14 cellular contexts compared by ENCODE assay signal in the genomic region with DNA sequence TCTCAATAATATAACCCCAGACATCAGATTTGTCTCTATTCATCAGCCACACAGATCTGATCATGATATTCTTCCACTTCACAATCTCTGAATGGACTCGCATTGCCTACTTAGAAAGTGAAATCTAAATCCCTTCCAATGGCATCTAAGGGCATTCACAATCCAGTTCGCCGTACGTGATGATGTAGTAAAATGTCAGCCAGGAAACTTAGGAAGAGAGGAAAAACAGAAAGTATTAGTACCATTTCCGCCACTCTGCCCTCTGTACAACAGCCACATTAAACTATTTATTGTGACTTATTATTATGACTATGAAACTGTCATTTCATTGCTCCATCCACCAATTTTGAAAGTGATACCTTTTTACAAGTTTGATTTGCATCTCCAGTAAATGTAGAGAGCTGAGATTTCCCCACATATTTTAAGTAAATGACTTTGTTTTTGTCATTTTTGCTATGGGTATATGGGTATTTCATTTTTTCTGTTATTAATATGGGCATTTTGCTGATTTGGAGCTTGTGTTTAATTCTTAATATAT.
DNase-seq lines count a peak whose midpoint lies in the region; ATAC-seq and TF ChIP-seq lines count a peak whose summit lies in the region.
"Had no signal": no experiment of that assay in that cellular context is flagged by ENCODE, and none has a peak within 500 bp of the region (broad histone marks: within the 10 kb centered on the region; RNA-seq: fewer than 3 reads in every experiment).

No MANE protein-coding gene starts in this region.

- no peak overlapping the region for H3K4me3 ChIP-seq in brain microvascular endothelial cell (ENCODE audit: low read depth, low read length)
- H3K4me3 ChIP-seq: A549, psoas muscle had no signal

- H3K27me3 Mint-ChIP-seq in activated T-cell treated with anti-CD3 and anti-CD28 coated beads, Interleukin-2, amount 50 U/mL, for 24 hours: peaks cover 12% of the 10 kb centered on the region
- H3K27me3 Mint-ChIP-seq: activated naive CD4-positive, alpha-beta T cell treated with anti-CD3 and anti-CD28 coated beads, Interleukin-2, amount 10 ng/mL, durations not matched to agents 7 days and 5 days had no signal

- in situ Hi-C loops in brain microvascular endothelial cell (cut with HindIII; ENCODE audit: low pct_ligation_motif_present, low sequenced_read_pairs): no loop called here

- no peak overlapping the region for H3K27ac ChIP-seq in brain microvascular endothelial cell
- H3K27ac ChIP-seq: A549, psoas muscle had no signal

- DNase-seq in activated T-cell treated with anti-CD3 and anti-CD28 coated beads, Interleukin-2, amount 50 U/mL, for 24 hours: no peak
- DNase-seq in activated T-cell treated with anti-CD3 and anti-CD28 coated beads, Interleukin-2, amount 50 U/mL, for 1 hour: no peak
- no peak for DNase-seq in stimulated activated effector memory CD8-positive, alpha-beta T cell treated with anti-CD3 and anti-CD28 coated beads, Interleukin-12 subunit alpha, Interleukin-12 subunit beta, amount 100 ng/mL, for 72 hours (ENCODE audit: low spot score in 2 of 2)
- DNase-seq in brain microvascular endothelial cell: no peak
- no peak for DNase-seq in stimulated activated CD4-positive, alpha-beta T cell treated with anti-CD3 and anti-CD28 coated beads, Interleukin-1b, Interleukin-23, amount 100 ng/mL, for 48 hours
- DNase-seq in stimulated activated CD4-positive, alpha-beta T cell treated with anti-CD3 and anti-CD28 coated beads, Interleukin-4, amount 100 ng/mL, for 1 hour: no peak
- DNase-seq: activated naive CD4-positive, alpha-beta T cell treated with anti-CD3 and anti-CD28 coated beads, Interleukin-2, amount 10 ng/mL, durations not matched to agents 7 days and 5 days; NCI-H510A treated with DMSO at 0.1 percent for 48 hours; psoas muscle; SHP77 treated with DMSO at 0.1 percent for 48 hours; stimulated activated CD4-positive, alpha-beta T cell treated with anti-CD3 and anti-CD28 coated beads, Interleukin-4, amount 100 ng/mL, for 4 hours had no signal

- no peaks in the 10 kb centered on the region for H3K27me3 ChIP-seq in brain microvascular endothelial cell (replicated peaks)

- ATAC-seq in GM21529 (IDR thresholded peaks at IDR 0.05; ENCODE audit: unreplicated experiment) (peak; percentile 50), HG03159 (IDR thresholded peaks at IDR 0.05; ENCODE audit: unreplicated experiment) (peak; percentile 63)
- ATAC-seq in stimulated activated effector memory CD8-positive, alpha-beta T cell treated with anti-CD3 and anti-CD28 coated beads, Interleukin-12 subunit alpha, Interleukin-12 subunit beta, amount 100 ng/mL, for 72 hours: peak; percentile 62
- ATAC-seq: A549, psoas muscle had no signal

- no peaks in the 10 kb centered on the region for H3K9me3 Mint-ChIP-seq in activated T-cell treated with anti-CD3 and anti-CD28 coated beads, Interleukin-2, amount 50 U/mL, for 24 hours
- no peaks in the 10 kb centered on the region for H3K9me3 Mint-ChIP-seq in stimulated activated effector memory CD8-positive, alpha-beta T cell treated with anti-CD3 and anti-CD28 coated beads, Interleukin-12 subunit alpha, Interleukin-12 subunit beta, amount 100 ng/mL, for 72 hours
- H3K9me3 Mint-ChIP-seq: activated naive CD4-positive, alpha-beta T cell treated with anti-CD3 and anti-CD28 coated beads, Interleukin-2, amount 10 ng/mL, durations not matched to agents 7 days and 5 days had no signal

- H3K4me1 Mint-ChIP-seq in activated T-cell treated with anti-CD3 and anti-CD28 coated beads, Interleukin-2, amount 50 U/mL, for 24 hours (ENCODE audit: low read depth): peaks cover 40% of the 10 kb centered on the region
- no peaks in the 10 kb centered on the region for H3K4me1 Mint-ChIP-seq in stimulated activated effector memory CD8-positive, alpha-beta T cell treated with anti-CD3 and anti-CD28 coated beads, Interleukin-12 subunit alpha, Interleukin-12 subunit beta, amount 100 ng/mL, for 72 hours

- no peaks in the 10 kb centered on the region for H3K36me3 Mint-ChIP-seq in activated T-cell treated with anti-CD3 and anti-CD28 coated beads, Interleukin-2, amount 50 U/mL, for 24 hours (ENCODE audit: low read depth)
- no peaks in the 10 kb centered on the region for H3K36me3 Mint-ChIP-seq in stimulated activated effector memory CD8-positive, alpha-beta T cell treated with anti-CD3 and anti-CD28 coated beads, Interleukin-12 subunit alpha, Interleukin-12 subunit beta, amount 100 ng/mL, for 72 hours
- H3K36me3 Mint-ChIP-seq: activated naive CD4-positive, alpha-beta T cell treated with anti-CD3 and anti-CD28 coated beads, Interleukin-2, amount 10 ng/mL, durations not matched to agents 7 days and 5 days had no signal

- no peak overlapping the region for H3K4me3 Mint-ChIP-seq in activated T-cell treated with anti-CD3 and anti-CD28 coated beads, Interleukin-2, amount 50 U/mL, for 24 hours
- no peak overlapping the region for H3K4me3 Mint-ChIP-seq in stimulated activated effector memory CD8-positive, alpha-beta T cell treated with anti-CD3 and anti-CD28 coated beads, Interleukin-12 subunit alpha, Interleukin-12 subunit beta, amount 100 ng/mL, for 72 hours
- H3K4me3 Mint-ChIP-seq: activated naive CD4-positive, alpha-beta T cell treated with anti-CD3 and anti-CD28 coated beads, Interleukin-2, amount 10 ng/mL, durations not matched to agents 7 days and 5 days had no signal

- no peak for TF ChIP-seq CTCF in brain microvascular endothelial cell (IDR thresholded peaks at IDR 0.05; ENCODE audit: low read depth, low read length, missing control alignments)

- H3K27ac Mint-ChIP-seq in activated T-cell treated with anti-CD3 and anti-CD28 coated beads, Interleukin-2, amount 50 U/mL, for 24 hours: peak overlapping the region; percentile 61
- no peak overlapping the region for H3K27ac Mint-ChIP-seq in stimulated activated effector memory CD8-positive, alpha-beta T cell treated with anti-CD3 and anti-CD28 coated beads, Interleukin-12 subunit alpha, Interleukin-12 subunit beta, amount 100 ng/mL, for 72 hours
- H3K27ac Mint-ChIP-seq: activated naive CD4-positive, alpha-beta T cell treated with anti-CD3 and anti-CD28 coated beads, Interleukin-2, amount 10 ng/mL, durations not matched to agents 7 days and 5 days had no signal

- H3K36me3 ChIP-seq in brain microvascular endothelial cell (replicated peaks): no peaks in the 10 kb centered on the region
